In the genomic region with DNA sequence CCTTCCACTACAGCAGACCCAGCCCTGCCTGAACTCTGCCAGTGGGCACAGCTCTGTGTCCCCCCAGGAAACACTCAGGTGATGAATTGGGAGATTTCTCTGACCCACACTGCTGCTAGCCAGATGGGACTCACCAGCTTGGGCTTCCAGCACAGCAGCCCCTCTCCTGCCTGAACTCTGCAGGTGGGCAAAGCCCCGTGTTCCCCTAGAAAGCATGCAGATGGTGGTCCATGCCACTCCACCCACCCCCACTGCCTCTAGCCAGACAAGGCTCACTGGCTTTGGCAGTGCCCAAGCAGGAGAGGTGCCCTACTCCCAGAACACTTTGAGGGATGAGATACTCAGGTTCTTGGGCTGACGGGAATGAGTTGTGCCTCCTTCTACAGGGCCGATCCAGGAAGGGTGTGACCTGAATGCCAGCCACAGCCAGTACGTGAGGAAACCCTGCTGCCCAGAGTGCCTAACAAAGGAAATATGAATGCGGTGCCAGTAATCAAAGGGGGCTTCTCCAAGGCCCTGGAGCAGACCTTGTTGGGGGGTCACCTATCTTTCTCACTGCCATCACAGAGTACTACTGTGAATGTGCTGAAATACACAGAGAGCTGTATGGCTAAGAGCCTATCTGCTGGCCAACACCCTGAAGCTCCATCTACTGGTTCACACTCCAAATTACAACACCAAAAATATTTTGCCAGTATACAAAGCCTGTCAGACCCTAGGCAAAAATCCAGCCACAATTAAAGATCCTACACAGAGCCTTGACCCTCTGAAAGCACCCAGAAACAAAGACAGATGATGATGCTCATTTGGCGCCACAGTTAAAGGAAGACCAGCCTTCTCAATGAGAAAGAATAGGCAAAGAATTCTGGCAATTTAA, we compare ENCODE assay signal across 8 cellular contexts.
DNase-seq lines count a peak whose midpoint lies in the region; ATAC-seq and TF ChIP-seq lines count a peak whose summit lies in the region.

No MANE protein-coding gene starts in this region.

- ATAC-seq in activated T-helper 17 cell treated with anti-CD3 and anti-CD28 coated beads, Interleukin-2, amount 50 U/mL, for 72 hours (replicated peaks) = peak; percentile 75
- ATAC-seq in HG02870 (IDR thresholded peaks at IDR 0.05; ENCODE audit: unreplicated experiment) = no peak

- no peaks in the 10 kb centered on the region for H3K9me3 ChIP-seq in A673 (ENCODE audit: low read depth, low read length, poor library complexity, severe bottlenecking)

- no peaks in the 10 kb centered on the region for H3K27me3 ChIP-seq in A673 (replicated peaks; ENCODE audit: insufficient read depth, low read depth, low read length, poor library complexity)

- TF ChIP-seq CTCF in A673 (conservative IDR thresholded peaks at IDR 0.05; ENCODE audit: low read depth, low read length) = peak; percentile 51
- peak; percentile 23 for TF ChIP-seq CTCF in GM10266 (IDR thresholded peaks at IDR 0.05; ENCODE audit: control insufficient read depth, insufficient read depth, low read depth, missing control alignments)

- H3K4me1 Mint-ChIP-seq in activated T-helper 17 cell treated with anti-CD3 and anti-CD28 coated beads, Interleukin-2, amount 50 U/mL, for 72 hours = peaks cover 20% of the 10 kb centered on the region

- peak overlapping the region; percentile 29 for H3K4me3 Mint-ChIP-seq in activated T-helper 17 cell treated with anti-CD3 and anti-CD28 coated beads, Interleukin-2, amount 50 U/mL, for 72 hours

- H3K9me3 Mint-ChIP-seq in activated T-helper 17 cell treated with anti-CD3 and anti-CD28 coated beads, Interleukin-2, amount 50 U/mL, for 72 hours = peaks cover 3% of the 10 kb centered on the region

- no peak overlapping the region for H3K4me3 ChIP-seq in A673 (ENCODE audit: low read depth, low read length, poor library complexity, severe bottlenecking)

- BruUV-seq in A673 (replicated peaks; lab: Mats Ljungman, UMichigan) = no TSS peak

- no peaks in the 10 kb centered on the region for H3K36me3 Mint-ChIP-seq in activated T-helper 17 cell treated with anti-CD3 and anti-CD28 coated beads, Interleukin-2, amount 50 U/mL, for 72 hours (ENCODE audit: low read depth)

- intact Hi-C loops in A673 (cut with micrococcal nuclease; ENCODE audit: unreplicated experiment) = no loop called here

- H3K27me3 Mint-ChIP-seq in activated T-helper 17 cell treated with anti-CD3 and anti-CD28 coated beads, Interleukin-2, amount 50 U/mL, for 72 hours = no peaks in the 10 kb centered on the region

- DNase-seq in A673 (ENCODE audit: low spot score) (peak; percentile 35), GM10266 (ENCODE audit: extremely low spot score) (peak; percentile 23), M059J (ENCODE audit: low read depth) (peak; percentile 25), left kidney (ENCODE audit: low read depth, low spot score) (peak; percentile 6), islet precursor cell (no peak), activated gamma-delta T cell treated with Interleukin-2 at 50 U/mL for 16 hours (no peak)

- H3K4me1 ChIP-seq in A673 (ENCODE audit: insufficient read depth, low read length, poor library complexity, severe bottlenecking) = no peaks in the 10 kb centered on the region

- CTCF ChIA-PET in A673 (lab: Charles Lee) = interaction anchor here (1.5 kb wide), 1 partner anchor 144 kb away, joined by 7 read pairs; a partner anchor contains a TSS

- POLR2A ChIA-PET in A673 (lab: Charles Lee; ENCODE audit: low non-redundant PET) = interaction anchor here (0.8 kb wide), 1 partner anchor 70 kb away, joined by 3 read pairs; no protein-coding TSS in a partner anchor

- peak overlapping the region; percentile 1 for H3K27ac Mint-ChIP-seq in activated T-helper 17 cell treated with anti-CD3 and anti-CD28 coated beads, Interleukin-2, amount 50 U/mL, for 72 hours

- H3K36me3 ChIP-seq in A673 (ENCODE audit: insufficient read depth, low read length, poor library complexity, severe bottlenecking) = no peaks in the 10 kb centered on the region

- H3K27ac ChIP-seq in A673 (ENCODE audit: low read depth, low read length, poor library complexity, severe bottlenecking) = no peak overlapping the region

Comparison
In these comparisons a context has a peak if more than half of its experiments do, and no peak if none do; other contexts are left out.
1. DNase-seq: peak in A673 (single experiment), GM10266 (single experiment), M059J (single experiment) and left kidney (single experiment); none in islet precursor cell (single experiment) and activated gamma-delta T cell treated with Interleukin-2 at 50 U/mL for 16 hours (single experiment).